1 cellular context compared by ENCODE assay signal in the genomic region with DNA sequence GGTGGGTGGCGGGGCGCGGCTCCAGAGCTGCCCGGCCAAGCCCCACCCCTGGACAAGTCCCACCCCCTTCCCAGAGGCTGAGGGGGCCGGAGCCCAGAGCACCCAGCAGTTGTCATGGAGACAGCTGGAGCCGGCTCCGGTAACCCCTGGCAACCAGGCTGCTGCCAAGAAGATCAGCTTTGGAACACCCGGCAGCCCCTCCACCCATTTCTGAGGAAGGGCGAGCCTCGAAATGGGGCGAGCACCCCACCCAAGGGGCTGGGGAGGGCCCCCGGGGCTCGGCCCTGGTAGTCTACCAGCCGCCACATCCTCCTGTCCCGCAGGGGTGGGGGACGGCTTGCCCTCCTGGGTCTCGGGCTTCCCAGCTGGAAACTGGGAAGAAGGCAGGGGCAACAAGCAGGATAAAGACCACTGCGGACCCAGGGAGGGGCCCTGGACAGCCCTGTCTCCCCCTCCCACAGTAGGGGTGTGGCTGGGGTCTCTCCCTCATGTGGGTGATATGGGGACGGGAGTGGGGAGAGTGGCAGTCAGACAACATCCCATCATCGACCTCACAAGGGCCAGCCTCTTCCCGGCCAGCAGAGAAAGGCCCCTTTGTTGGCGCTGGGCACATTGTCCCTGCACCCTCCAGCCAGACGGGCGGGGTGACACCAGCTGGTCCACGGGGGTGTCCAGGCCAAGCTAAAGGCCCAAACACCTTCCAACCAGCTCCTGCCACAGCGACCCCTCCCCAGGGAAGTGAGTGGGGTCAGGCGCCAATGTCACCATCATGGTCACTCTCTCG.
A peak's percentile ranks its signal among the peaks of the same experiment; 100 is the strongest.
TF ChIP-seq lines count a peak whose summit lies in the region.

No MANE protein-coding gene starts in this region.

TF ChIP-seq in HepG2, 621 proteins besides CTCF, POLR2A, EP300 and RAD21:
- no peak for TF ChIP-seq ZNF615 (CRISPR knock-in tag; IDR thresholded peaks at IDR 0.05; ENCODE audit: borderline replicate concordance)
- no peak for TF ChIP-seq MIER3 (CRISPR knock-in tag; IDR thresholded peaks at IDR 0.05; ENCODE audit: borderline replicate concordance)
- no peak for TF ChIP-seq REPIN1 (CRISPR knock-in tag; IDR thresholded peaks at IDR 0.05; ENCODE audit: borderline replicate concordance, low read depth)
- peak; percentile 5; the same call in 1 of the 2 replicates for TF ChIP-seq HDAC1 (CRISPR knock-in tag; IDR thresholded peaks at IDR 0.05)
- TF ChIP-seq NFRKB (IDR thresholded peaks at IDR 0.05) = no peak
- TF ChIP-seq ZNF550 (CRISPR knock-in tag; IDR thresholded peaks at IDR 0.05; ENCODE audit: borderline replicate concordance) = no peak
- no peak for TF ChIP-seq MXD4 (CRISPR knock-in tag; IDR thresholded peaks at IDR 0.05)
- TF ChIP-seq RFX1 (IDR thresholded peaks at IDR 0.05) = 0 out of 2 replicates have a peak, but pooled peaks have one; percentile 17
- TF ChIP-seq, protein P1, sequence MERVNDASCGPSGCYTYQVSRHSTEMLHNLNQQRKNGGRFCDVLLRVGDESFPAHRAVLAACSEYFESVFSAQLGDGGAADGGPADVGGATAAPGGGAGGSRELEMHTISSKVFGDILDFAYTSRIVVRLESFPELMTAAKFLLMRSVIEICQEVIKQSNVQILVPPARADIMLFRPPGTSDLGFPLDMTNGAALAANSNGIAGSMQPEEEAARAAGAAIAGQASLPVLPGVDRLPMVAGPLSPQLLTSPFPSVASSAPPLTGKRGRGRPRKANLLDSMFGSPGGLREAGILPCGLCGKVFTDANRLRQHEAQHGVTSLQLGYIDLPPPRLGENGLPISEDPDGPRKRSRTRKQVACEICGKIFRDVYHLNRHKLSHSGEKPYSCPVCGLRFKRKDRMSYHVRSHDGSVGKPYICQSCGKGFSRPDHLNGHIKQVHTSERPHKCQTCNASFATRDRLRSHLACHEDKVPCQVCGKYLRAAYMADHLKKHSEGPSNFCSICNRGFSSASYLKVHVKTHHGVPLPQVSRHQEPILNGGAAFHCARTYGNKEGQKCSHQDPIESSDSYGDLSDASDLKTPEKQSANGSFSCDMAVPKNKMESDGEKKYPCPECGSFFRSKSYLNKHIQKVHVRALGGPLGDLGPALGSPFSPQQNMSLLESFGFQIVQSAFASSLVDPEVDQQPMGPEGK (CRISPR knock-in tag; IDR thresholded peaks at IDR 0.05) = peak; percentile 46; the same call in 1 of the 2 replicates
- TF ChIP-seq CAMTA2 (CRISPR knock-in tag; IDR thresholded peaks at IDR 0.05; ENCODE audit: borderline replicate concordance) = no peak
- no peak for TF ChIP-seq ELF4 (CRISPR knock-in tag; IDR thresholded peaks at IDR 0.05; ENCODE audit: borderline replicate concordance)
- TF ChIP-seq, protein P2, sequence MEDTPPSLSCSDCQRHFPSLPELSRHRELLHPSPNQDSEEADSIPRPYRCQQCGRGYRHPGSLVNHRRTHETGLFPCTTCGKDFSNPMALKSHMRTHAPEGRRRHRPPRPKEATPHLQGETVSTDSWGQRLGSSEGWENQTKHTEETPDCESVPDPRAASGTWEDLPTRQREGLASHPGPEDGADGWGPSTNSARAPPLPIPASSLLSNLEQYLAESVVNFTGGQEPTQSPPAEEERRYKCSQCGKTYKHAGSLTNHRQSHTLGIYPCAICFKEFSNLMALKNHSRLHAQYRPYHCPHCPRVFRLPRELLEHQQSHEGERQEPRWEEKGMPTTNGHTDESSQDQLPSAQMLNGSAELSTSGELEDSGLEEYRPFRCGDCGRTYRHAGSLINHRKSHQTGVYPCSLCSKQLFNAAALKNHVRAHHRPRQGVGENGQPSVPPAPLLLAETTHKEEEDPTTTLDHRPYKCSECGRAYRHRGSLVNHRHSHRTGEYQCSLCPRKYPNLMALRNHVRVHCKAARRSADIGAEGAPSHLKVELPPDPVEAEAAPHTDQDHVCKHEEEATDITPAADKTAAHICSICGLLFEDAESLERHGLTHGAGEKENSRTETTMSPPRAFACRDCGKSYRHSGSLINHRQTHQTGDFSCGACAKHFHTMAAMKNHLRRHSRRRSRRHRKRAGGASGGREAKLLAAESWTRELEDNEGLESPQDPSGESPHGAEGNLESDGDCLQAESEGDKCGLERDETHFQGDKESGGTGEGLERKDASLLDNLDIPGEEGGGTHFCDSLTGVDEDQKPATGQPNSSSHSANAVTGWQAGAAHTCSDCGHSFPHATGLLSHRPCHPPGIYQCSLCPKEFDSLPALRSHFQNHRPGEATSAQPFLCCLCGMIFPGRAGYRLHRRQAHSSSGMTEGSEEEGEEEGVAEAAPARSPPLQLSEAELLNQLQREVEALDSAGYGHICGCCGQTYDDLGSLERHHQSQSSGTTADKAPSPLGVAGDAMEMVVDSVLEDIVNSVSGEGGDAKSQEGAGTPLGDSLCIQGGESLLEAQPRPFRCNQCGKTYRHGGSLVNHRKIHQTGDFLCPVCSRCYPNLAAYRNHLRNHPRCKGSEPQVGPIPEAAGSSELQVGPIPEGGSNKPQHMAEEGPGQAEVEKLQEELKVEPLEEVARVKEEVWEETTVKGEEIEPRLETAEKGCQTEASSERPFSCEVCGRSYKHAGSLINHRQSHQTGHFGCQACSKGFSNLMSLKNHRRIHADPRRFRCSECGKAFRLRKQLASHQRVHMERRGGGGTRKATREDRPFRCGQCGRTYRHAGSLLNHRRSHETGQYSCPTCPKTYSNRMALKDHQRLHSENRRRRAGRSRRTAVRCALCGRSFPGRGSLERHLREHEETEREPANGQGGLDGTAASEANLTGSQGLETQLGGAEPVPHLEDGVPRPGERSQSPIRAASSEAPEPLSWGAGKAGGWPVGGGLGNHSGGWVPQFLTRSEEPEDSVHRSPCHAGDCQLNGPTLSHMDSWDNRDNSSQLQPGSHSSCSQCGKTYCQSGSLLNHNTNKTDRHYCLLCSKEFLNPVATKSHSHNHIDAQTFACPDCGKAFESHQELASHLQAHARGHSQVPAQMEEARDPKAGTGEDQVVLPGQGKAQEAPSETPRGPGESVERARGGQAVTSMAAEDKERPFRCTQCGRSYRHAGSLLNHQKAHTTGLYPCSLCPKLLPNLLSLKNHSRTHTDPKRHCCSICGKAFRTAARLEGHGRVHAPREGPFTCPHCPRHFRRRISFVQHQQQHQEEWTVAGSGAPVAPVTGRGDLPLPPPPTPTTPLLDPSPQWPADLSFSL (CRISPR knock-in tag; IDR thresholded peaks at IDR 0.05) = no peak
- TF ChIP-seq NFATC3 (CRISPR knock-in tag; IDR thresholded peaks at IDR 0.05) = no peak
- TF ChIP-seq, protein P3, sequence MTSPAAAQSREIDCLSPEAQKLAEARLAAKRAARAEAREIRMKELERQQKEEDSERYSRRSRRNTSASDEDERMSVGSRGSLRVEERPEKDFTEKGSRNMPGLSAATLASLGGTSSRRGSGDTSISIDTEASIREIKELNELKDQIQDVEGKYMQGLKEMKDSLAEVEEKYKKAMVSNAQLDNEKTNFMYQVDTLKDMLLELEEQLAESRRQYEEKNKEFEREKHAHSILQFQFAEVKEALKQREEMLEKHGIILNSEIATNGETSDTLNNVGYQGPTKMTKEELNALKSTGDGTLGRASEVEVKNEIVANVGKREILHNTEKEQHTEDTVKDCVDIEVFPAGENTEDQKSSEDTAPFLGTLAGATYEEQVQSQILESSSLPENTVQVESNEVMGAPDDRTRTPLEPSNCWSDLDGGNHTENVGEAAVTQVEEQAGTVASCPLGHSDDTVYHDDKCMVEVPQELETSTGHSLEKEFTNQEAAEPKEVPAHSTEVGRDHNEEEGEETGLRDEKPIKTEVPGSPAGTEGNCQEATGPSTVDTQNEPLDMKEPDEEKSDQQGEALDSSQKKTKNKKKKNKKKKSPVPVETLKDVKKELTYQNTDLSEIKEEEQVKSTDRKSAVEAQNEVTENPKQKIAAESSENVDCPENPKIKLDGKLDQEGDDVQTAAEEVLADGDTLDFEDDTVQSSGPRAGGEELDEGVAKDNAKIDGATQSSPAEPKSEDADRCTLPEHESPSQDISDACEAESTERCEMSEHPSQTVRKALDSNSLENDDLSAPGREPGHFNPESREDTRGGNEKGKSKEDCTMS (CRISPR knock-in tag; conservative IDR thresholded peaks at IDR 0.05) = no peak
- no peak for TF ChIP-seq ZNF34 (CRISPR knock-in tag; IDR thresholded peaks at IDR 0.05; ENCODE audit: borderline replicate concordance)
- TF ChIP-seq, protein P4, sequence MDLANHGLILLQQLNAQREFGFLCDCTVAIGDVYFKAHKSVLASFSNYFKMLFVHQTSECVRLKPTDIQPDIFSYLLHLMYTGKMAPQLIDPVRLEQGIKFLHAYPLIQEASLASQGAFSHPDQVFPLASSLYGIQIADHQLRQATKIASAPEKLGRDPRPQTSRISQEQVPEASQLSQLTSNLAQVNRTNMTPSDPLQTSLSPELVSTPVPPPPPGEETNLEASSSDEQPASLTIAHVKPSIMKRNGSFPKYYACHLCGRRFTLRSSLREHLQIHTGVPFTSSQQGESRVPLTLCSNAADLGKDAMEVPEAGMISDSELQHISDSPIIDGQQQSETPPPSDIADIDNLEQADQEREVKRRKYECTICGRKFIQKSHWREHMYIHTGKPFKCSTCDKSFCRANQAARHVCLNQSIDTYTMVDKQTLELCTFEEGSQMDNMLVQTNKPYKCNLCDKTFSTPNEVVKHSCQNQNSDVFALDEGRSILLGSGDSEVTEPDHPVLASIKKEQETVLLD (CRISPR knock-in tag; IDR thresholded peaks at IDR 0.05; ENCODE audit: low read depth) = no peak
TF ChIP-seq in HepG2: peak in this region for 3.
